8 cellular contexts compared by ENCODE assay signal in genomic region chr15:73240864-73241499, GRCh38.
DNase-seq lines count a peak whose midpoint lies in the region; ATAC-seq and TF ChIP-seq lines count a peak whose summit lies in the region.

No MANE protein-coding gene starts in this region.

- H2AFZ ChIP-seq in mammary epithelial cell (ENCODE audit: low read depth, low read length) = no peak overlapping the region

- H3K27me3 ChIP-seq in WERI-Rb-1 (ENCODE audit: insufficient read depth, low read depth, severe bottlenecking) = no peaks in the 10 kb centered on the region
- H3K27me3 ChIP-seq in mammary epithelial cell (ENCODE audit: insufficient read depth, low read length) = no peaks in the 10 kb centered on the region

- DNase-seq in NCI-H2196 (lab: John Stamatoyannopoulos, UW; ENCODE audit: unreplicated experiment) (peak; percentile 26), NCI-H2196 treated with DMSO at 0.1 percent for 48 hours (lab: John Stamatoyannopoulos, UW; ENCODE audit: unreplicated experiment) (no peak), NCI-H146 treated with DMSO at 0.1 percent for 48 hours (lab: John Stamatoyannopoulos, UW; ENCODE audit: unreplicated experiment) (peak; percentile 10), WERI-Rb-1 (peak; percentile 67), mammary epithelial cell (peak; percentile 44), islet precursor cell (peak; percentile 79)
- peak; percentile 58 to 67 for DNase-seq in stimulated activated CD4-positive, alpha-beta T cell treated with anti-CD3 and anti-CD28 coated beads, Interleukin-1b, Interleukin-23, amount 100 ng/mL, for 4 hours (ENCODE audit: low read depth in 2 of 2)

- peak; percentile 71 for TF ChIP-seq CTCF in WERI-Rb-1 (IDR thresholded peaks at IDR 0.05; ENCODE audit: low read depth, low read length)
- TF ChIP-seq CTCF in mammary epithelial cell (conservative IDR thresholded peaks at IDR 0.05 in 1 of 2, IDR thresholded peaks at IDR 0.05 in 1 of 2; ENCODE audit: extremely low read depth in 1 of 2, insufficient read depth in 1 of 2, low read depth in 1 of 2, low read length in 2 of 2) = peak; percentile 83 to 92

- H3K9me3 ChIP-seq in WERI-Rb-1 (ENCODE audit: severe bottlenecking) (no peaks in the 10 kb centered on the region), mammary epithelial cell (replicated peaks; ENCODE audit: insufficient read depth, low read length) (no peaks in the 10 kb centered on the region)

- CTCF ChIA-PET in mammary epithelial cell (lab: Charles Lee; ENCODE audit: low non-redundant PET) = interaction anchor here (0.6 to 0.7 kb wide), 3 partner anchors 25 to 387 kb away, joined by 3 to 10 read pairs (median 6); no protein-coding TSS in a partner anchor

- dilution Hi-C loops in mammary epithelial cell (cut with HindIII; ENCODE audit: low sequenced_read_pairs) = loop anchor here (25.0 kb wide), 1 partner anchor 96 kb away; no protein-coding TSS in a partner anchor

- no peaks in the 10 kb centered on the region for H3K79me2 ChIP-seq in mammary epithelial cell (ENCODE audit: insufficient read depth, low read length)

- H3K36me3 ChIP-seq in WERI-Rb-1 (peaks cover 39% of the 10 kb centered on the region), mammary epithelial cell (ENCODE audit: insufficient read depth, low read length) (no peaks in the 10 kb centered on the region)

- WGBS in mammary epithelial cell (ENCODE audit: low coverage, missing lambda C conversion rate) = 29% methylated on average over 4 of the region's 4 CpGs

- H3K27ac ChIP-seq in WERI-Rb-1 = no peak overlapping the region
- no peak overlapping the region for H3K27ac ChIP-seq in mammary epithelial cell (ENCODE audit: insufficient read depth, low read depth, low read length)

- no peak overlapping the region for H3K9ac ChIP-seq in mammary epithelial cell (ENCODE audit: insufficient read depth, low read length)

- intact Hi-C loops in mammary epithelial cell (cut with micrococcal nuclease) = loop anchor here (1.0 to 10.0 kb wide), 6 partner anchors 24 to 456 kb away; partner anchors contain the start of gene ADPGK

- in situ Hi-C loops in mammary epithelial cell (cut with MboI; ENCODE audit: low sequenced_read_pairs in 2 of 2) = loop anchor here in 1 of 2 donors (10.0 kb wide), 1 partner anchor 456 kb away; the partner anchor contains the start of gene ADPGK

- H3K4me3 ChIP-seq in WERI-Rb-1 (ENCODE audit: low read depth, low read length) (no peak overlapping the region), mammary epithelial cell (replicated peaks in 1 of 3; ENCODE audit: insufficient read depth in 1 of 3, low read depth in 2 of 3, low read length in 3 of 3) (no peak overlapping the region)

- H3K4me2 ChIP-seq in mammary epithelial cell (ENCODE audit: insufficient read depth, low read depth, low read length) = no peak overlapping the region

- no TSS peak for BruUV-seq in mammary epithelial cell (replicated peaks; lab: Mats Ljungman, UMichigan)

- no peaks in the 10 kb centered on the region for H3K4me1 ChIP-seq in mammary epithelial cell (ENCODE audit: insufficient read depth, low read length)

- H4K20me1 ChIP-seq in mammary epithelial cell (ENCODE audit: insufficient read depth, low read length) = no peaks in the 10 kb centered on the region

- ATAC-seq in HG03159 (IDR thresholded peaks at IDR 0.05; ENCODE audit: unreplicated experiment) = no peak
